24 cellular contexts compared by ENCODE assay signal in genomic region chr7:15618275-15618674, GRCh38. TPM values are rescaled to one million over a fixed set of nuclear protein-coding genes. Genes with fewer than 3 reads are reported as not detected.
"Had no signal": no experiment of that assay in that cellular context is flagged by ENCODE, and none has a peak within 500 bp of the region (broad histone marks: within the 10 kb centered on the region; RNA-seq: fewer than 3 reads in every experiment).

No MANE protein-coding gene starts in this region.

- ATAC-seq: effector memory CD8-positive, alpha-beta T cell; esophagus mucosa; gastrocnemius medialis; heart right ventricle; left cardiac atrium; lower lobe of right lung; mucosa of descending colon had no signal

- FAIRE-seq: endometrium, islet of Langerhans, keratinocyte had no signal

- DNase-seq: effector CD8-positive, alpha-beta T cell; effector memory CD8-positive, alpha-beta T cell; endodermal cell; erythroblast; esophagus squamous epithelium; foreskin fibroblast; foreskin melanocyte; gastrocnemius medialis; glutamatergic neuron; head of caudate nucleus; heart right ventricle; hippocampal formation; left cardiac atrium; left ventricle myocardium inferior; lower lobe of right lung; mesenchymal stem cell; mucosa of descending colon; naive B cell had no signal

RNA-seq across cellular contexts. Expression of gene AGMO, which starts 56.5 kb away (rescaled TPM):
- total RNA-seq: glomerular endothelial cell, lower lobe of right lung, myocyte had no signal
